Comparison of ENCODE assay signal across 17 cellular contexts in the genomic region with DNA sequence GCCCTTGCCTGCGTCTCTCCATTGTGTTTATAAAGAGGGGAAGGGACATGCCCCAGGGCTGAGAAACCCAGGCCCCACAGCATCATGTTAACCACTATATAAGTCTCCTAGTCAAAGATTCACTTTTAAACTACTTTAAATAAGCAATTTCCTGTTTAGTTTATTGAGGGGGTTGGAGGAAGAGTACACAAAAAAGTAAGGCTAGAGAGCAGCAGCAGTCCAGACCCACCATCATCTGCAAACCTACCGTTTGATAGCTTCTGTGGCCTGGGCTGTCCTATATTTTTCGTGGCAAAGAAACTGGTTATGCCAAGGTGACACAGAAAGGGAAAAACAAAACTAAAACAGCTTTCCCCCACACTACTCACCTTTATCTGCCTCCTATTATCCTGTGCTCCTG.
A peak's percentile ranks its signal among the peaks of the same experiment; 100 is the strongest.
DNase-seq lines count a peak whose midpoint lies in the region; ATAC-seq, FAIRE-seq and TF ChIP-seq lines count a peak whose summit lies in the region.
"Had no signal": no experiment of that assay in that cellular context is flagged by ENCODE, and none has a peak within 500 bp of the region (broad histone marks: within the 10 kb centered on the region; RNA-seq: fewer than 3 reads in every experiment).

No MANE protein-coding gene starts in this region.

- no peak overlapping the region for H3K14ac ChIP-seq in H1 (ENCODE audit: insufficient read length)

- no peaks in the 10 kb centered on the region for H3K23me2 ChIP-seq in H1 (ENCODE audit: low read depth, low read length)

- peaks cover 11% of the 10 kb centered on the region for H3K4me1 ChIP-seq in DOHH2 (ENCODE audit: control insufficient read depth, low read length)
- peaks cover 0 to 3% (median 1%) of the 10 kb centered on the region in 4 experiments; a peak in 3 of 7 replicates for H3K4me1 ChIP-seq in H1 (replicated peaks in 1 of 4; ENCODE audit: control insufficient read depth in 3 of 4, insufficient read depth in 4 of 4, low read length in 3 of 4)
- peaks cover 32% of the 10 kb centered on the region for H3K4me1 ChIP-seq in neural progenitor cell
- peaks cover 13% of the 10 kb centered on the region for H3K4me1 ChIP-seq in left ventricle myocardium inferior
- H3K4me1 ChIP-seq: BE2C, Peyer's patch had no signal

- CTCF ChIA-PET in H1 (lab: Charles Lee; ENCODE audit: partially characterized antibody) = no interaction called here

- peak overlapping the region; percentile 39 for H3K27ac Mint-ChIP-seq in neural progenitor cell

- H3K9ac ChIP-seq in H1 (replicated peaks in 1 of 4; ENCODE audit: extremely low read depth in 1 of 4, low read depth in 3 of 4, low read length in 3 of 4) (no peak overlapping the region), neural progenitor cell (no peak overlapping the region)

- no peak overlapping the region for H3K27ac ChIP-seq in DOHH2 (ENCODE audit: low read depth, low read length)
- H3K27ac ChIP-seq in H1 (ENCODE audit: low read depth, low read length) = no peak overlapping the region
- H3K27ac ChIP-seq in neural progenitor cell = no peak overlapping the region
- H3K27ac ChIP-seq in left ventricle myocardium inferior (replicated peaks) = no peak overlapping the region
- H3K27ac ChIP-seq: Peyer's patch had no signal

- DNase-seq in NCI-H69 (lab: John Stamatoyannopoulos, UW) (peak; percentile 65), H1 (ENCODE audit: low read depth in 1 of 2, low spot score in 2 of 2) (no peak), neural progenitor cell (ENCODE audit: low spot score) (no peak), AML-193 (lab: John Stamatoyannopoulos, UW) (no peak), COR-L47 (lab: John Stamatoyannopoulos, UW) (no peak), left ventricle myocardium inferior (no peak)
- DNase-seq: BE2C, DMS79, HCEC 1CT, MG63, NCI-H1417 treated with DMSO at 0.1 percent for 48 hours, NCI-H187, Peyer's patch, T-helper 1 cell had no signal

- no peak overlapping the region for H4K91ac ChIP-seq in H1 (replicated peaks; ENCODE audit: insufficient read length, low read length)

- no peak overlapping the region for H2BK20ac ChIP-seq in H1 (ENCODE audit: low read length)

- H3K23ac ChIP-seq in H1 (ENCODE audit: insufficient read length) = no peak overlapping the region

- TF ChIP-seq CTCF in DOHH2 (IDR thresholded peaks at IDR 0.05; ENCODE audit: low read depth, low read length, poor library complexity, severe bottlenecking) = no peak
- no peak for TF ChIP-seq CTCF in H1 (IDR thresholded peaks at IDR 0.05; ENCODE audit: control extremely low read depth in 1 of 3, insufficient read depth in 1 of 3, low read depth in 1 of 3, low read length in 3 of 3)
- TF ChIP-seq CTCF in neural progenitor cell (IDR thresholded peaks at IDR 0.05) = no peak
- TF ChIP-seq CTCF in left ventricle myocardium inferior (IDR thresholded peaks at IDR 0.05; ENCODE audit: borderline replicate concordance) = no peak

- TF ChIP-seq RAD21 in H1 (IDR thresholded peaks at IDR 0.05 in 1 of 2, conservative IDR thresholded peaks at IDR 0.05 in 1 of 2; ENCODE audit: low read depth in 2 of 2, low read length in 2 of 2) = no peak

- no peak overlapping the region for H2BK120ac ChIP-seq in H1 (replicated peaks; ENCODE audit: low read depth, low read length)

- POLR2A ChIA-PET in H1 (lab: Charles Lee; ENCODE audit: partially characterized antibody) = no interaction called here

- H3K9me3 ChIP-seq in DOHH2 (ENCODE audit: control insufficient read depth, insufficient read depth, low read length) (no peaks in the 10 kb centered on the region), H1 (ENCODE audit: insufficient read depth in 2 of 2, low read depth in 1 of 2, low read length in 1 of 2) (no peaks in the 10 kb centered on the region), neural progenitor cell (ENCODE audit: low read depth) (no peaks in the 10 kb centered on the region), left ventricle myocardium inferior (replicated peaks) (no peaks in the 10 kb centered on the region)
- H3K9me3 ChIP-seq: BE2C, MG63, Peyer's patch had no signal

- H3K79me2 ChIP-seq in DOHH2 (ENCODE audit: control insufficient read depth, low read length) (no peaks in the 10 kb centered on the region), H1 (ENCODE audit: control insufficient read depth in 1 of 2, insufficient read depth in 2 of 2, low read length in 2 of 2) (no peaks in the 10 kb centered on the region), neural progenitor cell (ENCODE audit: low read depth) (no peaks in the 10 kb centered on the region)

- no peak overlapping the region for H3K56ac ChIP-seq in H1 (replicated peaks; ENCODE audit: insufficient read length, low read depth, low read length)

- H3K18ac ChIP-seq in H1 (ENCODE audit: extremely low read depth, low read length) = no peak overlapping the region

- H2BK12ac ChIP-seq in H1 (ENCODE audit: low read depth, low read length) = no peak overlapping the region

- intact Hi-C loops in left ventricle myocardium inferior (cut with micrococcal nuclease) = no loop called here

- 0 out of 2 replicates have a peak overlapping the region, but pooled peaks have one; percentile 22 for H3K4me2 ChIP-seq in DOHH2 (ENCODE audit: low read length)
- H3K4me2 ChIP-seq in H1 (ENCODE audit: insufficient read depth in 1 of 2, low read depth in 2 of 2, low read length in 2 of 2) = no peak overlapping the region
- H3K4me2 ChIP-seq in neural progenitor cell = no peak overlapping the region

- H2AFZ ChIP-seq in H1 (ENCODE audit: low read length) (peak overlapping the region; percentile 97), neural progenitor cell (replicated peaks) (peak overlapping the region; percentile 31)

- no peak for ATAC-seq in HG02938 (IDR thresholded peaks at IDR 0.05; ENCODE audit: unreplicated experiment)
- ATAC-seq: GM12878 had no signal

- H3K4ac ChIP-seq in H1 (replicated peaks; ENCODE audit: insufficient read length, low read depth, low read length) = no peak overlapping the region

- H4K20me1 ChIP-seq in DOHH2 (ENCODE audit: control insufficient read depth, insufficient read depth, low read depth, low read length) (no peaks in the 10 kb centered on the region), H1 (replicated peaks in 1 of 2; ENCODE audit: control insufficient read depth in 1 of 2, insufficient read depth in 2 of 2, low read length in 2 of 2) (no peaks in the 10 kb centered on the region), neural progenitor cell (ENCODE audit: low read depth) (no peaks in the 10 kb centered on the region)

- no peak for TF ChIP-seq POLR2A in H1 (IDR thresholded peaks at IDR 0.05; ENCODE audit: control extremely low read depth in 1 of 2, low read depth in 2 of 2, low read length in 2 of 2)

- H3K79me1 ChIP-seq in H1 (ENCODE audit: low read depth, low read length) = no peaks in the 10 kb centered on the region

- H4K5ac ChIP-seq in H1 (ENCODE audit: insufficient read length, low read depth, low read length) = no peak overlapping the region

- H3K27me3 Mint-ChIP-seq in neural progenitor cell (ENCODE audit: insufficient read depth, low read depth) = peaks cover 3% of the 10 kb centered on the region

- H3K4me3 ChIP-seq in DOHH2 (ENCODE audit: low read length) (no peak overlapping the region), H1 (ENCODE audit: extremely low read depth in 1 of 4, insufficient read depth in 2 of 4, low read depth in 3 of 4, low read length in 4 of 4) (no peak overlapping the region), neural progenitor cell (no peak overlapping the region), left ventricle myocardium inferior (no peak overlapping the region)
- H3K4me3 ChIP-seq: GM12878, MG63, Peyer's patch had no signal

- no peak overlapping the region for H2AK5ac ChIP-seq in H1 (ENCODE audit: low read depth, low read length)

- H3K27me3 ChIP-seq in DOHH2 (ENCODE audit: control insufficient read depth, low read length) (no peaks in the 10 kb centered on the region), H1 (replicated peaks in 1 of 4; ENCODE audit: control insufficient read depth in 3 of 4, extremely low read depth in 1 of 4, insufficient read depth in 3 of 4, low read length in 3 of 4) (no peaks in the 10 kb centered on the region), neural progenitor cell (no peaks in the 10 kb centered on the region), left ventricle myocardium inferior (ENCODE audit: low read depth) (no peaks in the 10 kb centered on the region)
- H3K27me3 ChIP-seq: BE2C, MG63, Peyer's patch had no signal

- no peak overlapping the region for H3K4me3 Mint-ChIP-seq in neural progenitor cell

- H3K36me3 Mint-ChIP-seq in neural progenitor cell = peaks cover 5% of the 10 kb centered on the region

- 0 out of 2 replicates have a peak overlapping the region, but pooled peaks have one; percentile 32 for H2BK15ac ChIP-seq in H1 (ENCODE audit: low read length)

- no peak for FAIRE-seq in H1 (lab: Jason Lieb, UNC)
- FAIRE-seq: GM12878 had no signal

- no peak overlapping the region for H2BK5ac ChIP-seq in H1 (ENCODE audit: low read depth, low read length)

- H4K8ac ChIP-seq in H1 (ENCODE audit: extremely low read depth, insufficient read depth, low read length) = no peak overlapping the region

- 94% methylated on average over 3 of the region's 3 CpGs; no CpG with 5 or more reads in 1 of the 2 experiments for WGBS in H1 (ENCODE audit: extremely low coverage in 1 of 2, insufficient coverage in 1 of 2, insufficient read length in 1 of 2, insufficient replicate concordance in 2 of 2, low coverage in 1 of 2, low lambda C conversion rate in 2 of 2, missing lambda C conversion rate in 1 of 2), 2 experiments

- H3K36me3 ChIP-seq in DOHH2 (ENCODE audit: control insufficient read depth, low read length) = no peaks in the 10 kb centered on the region
- no peaks in the 10 kb centered on the region for H3K36me3 ChIP-seq in H1 (ENCODE audit: control insufficient read depth in 2 of 4, insufficient read depth in 4 of 4, low read length in 3 of 4)
- no peaks in the 10 kb centered on the region for H3K36me3 ChIP-seq in neural progenitor cell
- H3K36me3 ChIP-seq in left ventricle myocardium inferior = no peaks in the 10 kb centered on the region
- H3K36me3 ChIP-seq: BE2C, MG63, Peyer's patch had no signal

- H3K9me3 Mint-ChIP-seq in neural progenitor cell = peaks cover 12% of the 10 kb centered on the region

- H3F3A ChIP-seq in DOHH2 (ENCODE audit: control insufficient read depth, insufficient read depth) (no peaks in the 10 kb centered on the region), neural progenitor cell (ENCODE audit: low read depth) (no peaks in the 10 kb centered on the region)

- H3K9me2 ChIP-seq in DOHH2 (replicated peaks; ENCODE audit: control insufficient read depth, low read length) = no peaks in the 10 kb centered on the region

- peaks cover 52% of the 10 kb centered on the region for H3K4me1 Mint-ChIP-seq in neural progenitor cell

- TF ChIP-seq EP300 in H1 (IDR thresholded peaks at IDR 0.05; ENCODE audit: borderline replicate concordance in 1 of 2, low read depth in 2 of 2, low read length in 2 of 2) = no peak

TF ChIP-seq in H1, 55 proteins besides CTCF, POLR2A, EP300 and RAD21 (continues in another document):
- TF ChIP-seq CHD2 (IDR thresholded peaks at IDR 0.05; ENCODE audit: low read length) (no peak), SAP30 (IDR thresholded peaks at IDR 0.05; ENCODE audit: insufficient read depth, insufficient replicate concordance, low read length) (no peak), POLR2AphosphoS5 (IDR thresholded peaks at IDR 0.05; ENCODE audit: low read depth, low read length) (no peak), CBX5 (IDR thresholded peaks at IDR 0.05; ENCODE audit: low read depth, low read length) (no peak), TBP (IDR thresholded peaks at IDR 0.05; ENCODE audit: low read depth, low read length) (no peak), POU5F1 (IDR thresholded peaks at IDR 0.05; ENCODE audit: low read depth, low read length) (no peak)
